8 cellular contexts compared by ENCODE assay signal in the genomic region with DNA sequence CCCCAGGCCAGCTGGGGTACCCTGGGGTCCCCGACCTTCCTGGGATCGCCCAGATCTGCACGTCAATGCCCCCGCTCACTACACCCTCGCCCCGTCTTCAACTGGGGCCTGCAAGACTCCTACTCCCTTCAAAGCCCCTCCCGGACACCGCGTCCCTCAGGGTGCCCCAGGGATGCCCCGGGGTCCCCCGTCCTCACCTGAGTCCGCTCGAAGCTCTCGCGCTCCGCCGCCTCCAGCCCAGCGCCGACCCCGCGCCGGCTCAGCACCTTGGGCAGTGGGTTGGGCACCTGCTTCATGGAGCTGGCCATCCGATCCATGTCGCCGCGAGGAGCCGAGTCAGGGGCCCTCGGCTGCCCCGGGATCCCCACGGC. TPM values are rescaled to one million over a fixed set of nuclear protein-coding genes. Genes with fewer than 3 reads are reported as not detected.
DNase-seq lines count a peak whose midpoint lies in the region; ATAC-seq and TF ChIP-seq lines count a peak whose summit lies in the region.

A gene (minus strand): TSS at position 338 of the 371 bp plus-strand sequence. CDS start 21 bp downstream, at position 317.

- H3K36me3 ChIP-seq in left ventricle myocardium inferior (no peaks in the 10 kb centered on the region), sigmoid colon (no peaks in the 10 kb centered on the region)

- H3K9me3 ChIP-seq in left ventricle myocardium inferior (replicated peaks) (no peaks in the 10 kb centered on the region), sigmoid colon (no peaks in the 10 kb centered on the region)

- TF ChIP-seq CTCF in AG10803 (conservative IDR thresholded peaks at IDR 0.05; ENCODE audit: low read length), result no peak
- TF ChIP-seq CTCF in left ventricle myocardium inferior (IDR thresholded peaks at IDR 0.05; ENCODE audit: borderline replicate concordance), result no peak
- no peak for TF ChIP-seq CTCF in sigmoid colon (IDR thresholded peaks at IDR 0.05)

- no peak for TF ChIP-seq EP300 in sigmoid colon (IDR thresholded peaks at IDR 0.05)

- intact Hi-C loops in left ventricle myocardium inferior (cut with micrococcal nuclease), result no loop called here
- intact Hi-C loops in sigmoid colon (cut with DNase I), result loop anchor here (10.0 kb wide), 1 partner anchor 226 kb away; no protein-coding TSS in a partner anchor

- TF ChIP-seq POLR2A in sigmoid colon (IDR thresholded peaks at IDR 0.05), result no peak

- peaks cover 49% of the 10 kb centered on the region for H3K4me1 ChIP-seq in left ventricle myocardium inferior
- peaks cover 0 to 22% (median 16%) of the 10 kb centered on the region in 4 donors for H3K4me1 ChIP-seq in sigmoid colon

- H3K4me3 Mint-ChIP-seq in activated CD8-positive, alpha-beta T cell treated with anti-CD3 and anti-CD28 coated beads, Interleukin-2, amount 10 ng/mL, durations not matched to agents 7 days and 5 days, result peak within 1 kb of the TSS; percentile 91

- no peaks in the 10 kb centered on the region for H3K9me3 Mint-ChIP-seq in activated CD8-positive, alpha-beta T cell treated with anti-CD3 and anti-CD28 coated beads, Interleukin-2, amount 10 ng/mL, durations not matched to agents 7 days and 5 days (ENCODE audit: insufficient read depth)

- H3K27ac Mint-ChIP-seq in activated CD8-positive, alpha-beta T cell treated with anti-CD3 and anti-CD28 coated beads, Interleukin-2, amount 10 ng/mL, durations not matched to agents 7 days and 5 days, result peak within 1 kb of the TSS; percentile 96

- H3K27me3 ChIP-seq in left ventricle myocardium inferior (ENCODE audit: low read depth) (no peaks in the 10 kb centered on the region), sigmoid colon (no peaks in the 10 kb centered on the region)

- ATAC-seq in activated CD8-positive, alpha-beta T cell treated with anti-CD3 and anti-CD28 coated beads, Interleukin-2, amount 10 ng/mL, durations not matched to agents 7 days and 5 days, result no peak
- no peak for ATAC-seq in HG03442 (IDR thresholded peaks at IDR 0.05; ENCODE audit: unreplicated experiment)

- WGBS in sigmoid colon, 2 donors, result 0 to 1% methylated on average over 30 of the region's 30 CpGs

- H3K27ac ChIP-seq in left ventricle myocardium inferior (replicated peaks) (peak within 1 kb of the TSS; percentile 92), sigmoid colon (peak within 1 kb of the TSS; percentile 90 to 94 (median 92))

- POLR2A ChIA-PET in activated CD8-positive, alpha-beta T cell treated with anti-CD3 and anti-CD28 coated beads, Interleukin-2, amount 10 ng/mL, durations not matched to agents 7 days and 5 days (lab: Charles Lee), result interaction anchor here (1.2 to 2.2 kb wide), 3 partner anchors 9 to 310 kb away, joined by 5 to 9 read pairs (median 5); a partner anchor contains a TSS

- H3K4me3 ChIP-seq in AG10803 (ENCODE audit: low read length), result peak within 1 kb of the TSS; percentile 88
- H3K4me3 ChIP-seq in left ventricle myocardium inferior, result peak within 1 kb of the TSS; percentile 100
- peak within 1 kb of the TSS; percentile 78 to 99 (median 92) for H3K4me3 ChIP-seq in sigmoid colon

- H3K27me3 Mint-ChIP-seq in activated CD8-positive, alpha-beta T cell treated with anti-CD3 and anti-CD28 coated beads, Interleukin-2, amount 10 ng/mL, durations not matched to agents 7 days and 5 days (ENCODE audit: low read depth), result peaks cover 13% of the 10 kb centered on the region

- H3K4me1 Mint-ChIP-seq in activated CD8-positive, alpha-beta T cell treated with anti-CD3 and anti-CD28 coated beads, Interleukin-2, amount 10 ng/mL, durations not matched to agents 7 days and 5 days (ENCODE audit: low read depth), result peaks cover 21% of the 10 kb centered on the region

- H3K36me3 Mint-ChIP-seq in activated CD8-positive, alpha-beta T cell treated with anti-CD3 and anti-CD28 coated beads, Interleukin-2, amount 10 ng/mL, durations not matched to agents 7 days and 5 days (ENCODE audit: low read depth), result no peaks in the 10 kb centered on the region

- DNase-seq in AG10803 (ENCODE audit: low read depth) (no peak), H4 (ENCODE audit: low spot score) (no peak), left ventricle myocardium inferior (no peak), sigmoid colon (no peak), HuH-7.5 (ENCODE audit: low spot score) (no peak)
- DNase-seq in activated CD8-positive, alpha-beta T cell treated with anti-CD3 and anti-CD28 coated beads, Interleukin-2, amount 10 ng/mL, durations not matched to agents 7 days and 5 days, result no peak
- no peak for DNase-seq in stimulated activated CD8-positive, alpha-beta memory T cell treated with anti-CD3 and anti-CD28 coated beads, Interleukin-4, amount 100 ng/mL, for 48 hours

- CTCF ChIA-PET in activated CD8-positive, alpha-beta T cell treated with anti-CD3 and anti-CD28 coated beads, Interleukin-2, amount 10 ng/mL, durations not matched to agents 7 days and 5 days (lab: Charles Lee), result interaction anchor here (2.1 kb wide), 1 partner anchor 24 kb away, joined by 10 read pairs; no protein-coding TSS in a partner anchor

RNA-seq across cellular contexts. Expression of the gene that starts here (rescaled TPM):
- total RNA-seq in H4 (2014; rRNA removed; shearing (Covaris generic)), result 12.9 and 17.5 TPM in 2 replicates
- total RNA-seq in activated CD8-positive, alpha-beta T cell treated with anti-CD3 and anti-CD28 coated beads, Interleukin-2, amount 10 ng/mL, durations not matched to agents 7 days and 5 days, result 1 to 10 TPM; 4.1 to 4.6 TPM
- total RNA-seq in left ventricle myocardium inferior (14.5 TPM), sigmoid colon (10 to 100 TPM in 1 of 4 donors, 1 to 10 TPM in 3; 7.2 to 11.9 (median 8.6) TPM)
- 1 to 10 TPM; 1.2 to 4.6 (median 1.4) TPM for polyA plus RNA-seq in sigmoid colon
